ENCODE assay signal across 8 cellular contexts in genomic region chr14:73746540-73747385, GRCh38. TPM values are rescaled to one million over a fixed set of nuclear protein-coding genes. Genes with fewer than 3 reads are reported as not detected.
DNase-seq lines count a peak whose midpoint lies in the region; ATAC-seq, FAIRE-seq and TF ChIP-seq lines count a peak whose summit lies in the region.

No MANE protein-coding gene starts in this region.

- H3K4me1 Mint-ChIP-seq in MCF 10A (ENCODE audit: insufficient read depth, unreplicated experiment) = peaks cover 72% of the 10 kb centered on the region

- peak; percentile 24; the same call in 1 of the 2 replicates for TF ChIP-seq CTCF in A673 (conservative IDR thresholded peaks at IDR 0.05; ENCODE audit: low read depth, low read length)
- TF ChIP-seq CTCF in MCF 10A (IDR thresholded peaks at IDR 0.05; ENCODE audit: unreplicated experiment) = no peak

- peaks cover 20% of the 10 kb centered on the region for H3K36me3 Mint-ChIP-seq in MCF 10A (ENCODE audit: insufficient read depth, unreplicated experiment)

- peak overlapping the region; percentile 10 for H3K56ac ChIP-seq in mesendoderm (ENCODE audit: low read length)

- no peak overlapping the region for H3K18ac ChIP-seq in mesendoderm (ENCODE audit: low read length)

- H3K9me3 Mint-ChIP-seq in MCF 10A (ENCODE audit: unreplicated experiment) = no peaks in the 10 kb centered on the region

- H3K4me3 ChIP-seq in A673 (ENCODE audit: low read depth, low read length, poor library complexity, severe bottlenecking) = no peak overlapping the region
- H3K4me3 ChIP-seq in mesendoderm (ENCODE audit: low read length) = no peak overlapping the region

- no peak for ATAC-seq in sciatic nerve

- WGBS in mesendoderm (ENCODE audit: extremely low coverage, insufficient coverage, low lambda C conversion rate) = no CpG with 5 or more reads among the region's 5 CpGs

- peaks cover 25% of the 10 kb centered on the region for H3K79me1 ChIP-seq in mesendoderm (ENCODE audit: low read length)

- H3K4ac ChIP-seq in mesendoderm (ENCODE audit: low read depth, low read length) = no peak overlapping the region

- no peak overlapping the region for H2BK5ac ChIP-seq in mesendoderm (ENCODE audit: low read length)

- H4K8ac ChIP-seq in mesendoderm (ENCODE audit: low read depth, low read length) = no peak overlapping the region

- FAIRE-seq in HTR-8/SVneo (lab: Jason Lieb, UNC) = peak; percentile 84

- no peaks in the 10 kb centered on the region for H3K27me3 Mint-ChIP-seq in MCF 10A (ENCODE audit: insufficient read depth, unreplicated experiment)

- H3K27ac Mint-ChIP-seq in MCF 10A (ENCODE audit: low read depth, unreplicated experiment) = peak overlapping the region; percentile 42

- BruUV-seq in A673 (replicated peaks; lab: Mats Ljungman, UMichigan) = no TSS peak
- no TSS peak for BruUV-seq in MCF 10A (replicated peaks; lab: Mats Ljungman, UMichigan)

- H2AK5ac ChIP-seq in mesendoderm (ENCODE audit: low read length) = no peak overlapping the region

- H3K79me2 ChIP-seq in mesendoderm (ENCODE audit: control insufficient read depth, insufficient read depth, low read length) = peaks cover 24% of the 10 kb centered on the region

- intact Hi-C loops in A673 (cut with micrococcal nuclease; ENCODE audit: unreplicated experiment) (no loop called here), MCF 10A (cut with micrococcal nuclease) (no loop called here), sciatic nerve (cut with DNase I) (no loop called here)

- H3K9me3 ChIP-seq in A673 (ENCODE audit: low read depth, low read length, poor library complexity, severe bottlenecking) = no peaks in the 10 kb centered on the region

- no peak overlapping the region for H3K4me3 Mint-ChIP-seq in MCF 10A (ENCODE audit: unreplicated experiment)

- no peak for DNase-seq in A673 (ENCODE audit: low spot score)
- no peak for DNase-seq in HTR-8/SVneo (ENCODE audit: insufficient read length, low spot score)
- DNase-seq in MCF 10A (ENCODE audit: unreplicated experiment) = no peak
- no peak for DNase-seq in mesendoderm
- no peak for DNase-seq in sciatic nerve (ENCODE audit: low spot score)
- DNase-seq in SHP77 treated with DMSO at 0.1 percent for 48 hours (lab: John Stamatoyannopoulos, UW) = no peak
- no peak for DNase-seq in EL
- DNase-seq in stimulated activated naive CD4-positive, alpha-beta T cell (lab: John Stamatoyannopoulos, UW) = no peak

- no peak overlapping the region for H3K4me2 ChIP-seq in mesendoderm (ENCODE audit: low read length)

- CTCF ChIA-PET in A673 (lab: Charles Lee) = interaction anchor here (0.7 kb wide), 1 partner anchor 11 kb away, joined by 4 read pairs; no protein-coding TSS in a partner anchor
- CTCF ChIA-PET in MCF 10A (lab: Yijun Ruan, JAX) = interaction anchor here (0.6 to 3.6 kb wide), 7 partner anchors 8 to 1499 kb away, joined by 3 to 27 read pairs (median 4); no protein-coding TSS in a partner anchor

- no peak overlapping the region for H3K23ac ChIP-seq in mesendoderm (ENCODE audit: low read length)

- no peak overlapping the region for H2BK15ac ChIP-seq in mesendoderm (replicated peaks; ENCODE audit: low read depth)

- H4K5ac ChIP-seq in mesendoderm (ENCODE audit: low read length) = no peak overlapping the region

- H3K27ac ChIP-seq in A673 (ENCODE audit: low read depth, low read length, poor library complexity, severe bottlenecking) (peak overlapping the region; percentile 71), mesendoderm (ENCODE audit: low read depth, low read length) (no peak overlapping the region)

- POLR2A ChIA-PET in A673 (lab: Charles Lee; ENCODE audit: low non-redundant PET) (no interaction called here), MCF 10A (lab: Yijun Ruan, JAX) (interaction anchor here (0.6 to 9.8 kb wide), 8 partner anchors 9 to 105 kb away, joined by 3 to 296 read pairs (median 11); partner anchors contain the start of gene PTGR2)

- H3K27me3 ChIP-seq in A673 (replicated peaks; ENCODE audit: insufficient read depth, low read depth, low read length, poor library complexity) (no peaks in the 10 kb centered on the region), mesendoderm (ENCODE audit: insufficient read depth, low read length, poor library complexity) (no peaks in the 10 kb centered on the region)

- H3K9ac ChIP-seq in mesendoderm (ENCODE audit: low read length) = no peak overlapping the region

- H2BK120ac ChIP-seq in mesendoderm (ENCODE audit: low read depth, low read length) = no peak overlapping the region

- H3K36me3 ChIP-seq in A673 (ENCODE audit: insufficient read depth, low read length, poor library complexity, severe bottlenecking) = no peaks in the 10 kb centered on the region
- H3K36me3 ChIP-seq in mesendoderm (ENCODE audit: control insufficient read depth, insufficient read depth, low read length) = no peaks in the 10 kb centered on the region

- H3K4me1 ChIP-seq in A673 (ENCODE audit: insufficient read depth, low read length, poor library complexity, severe bottlenecking) (peaks cover 68% of the 10 kb centered on the region), mesendoderm (ENCODE audit: control insufficient read depth, low read depth, low read length) (peaks cover 21% of the 10 kb centered on the region)

RNA-seq across cellular contexts. Expression of gene PNMA1, which starts 32.6 kb away (rescaled TPM):
- 48.8 and 51.4 TPM in 2 replicates for total RNA-seq in A673 (2021)
- total RNA-seq in MCF 10A (2022) = 43.3 and 46.3 TPM in 2 replicates
- polyA plus RNA-seq in mesendoderm (2013, experiment 1 of 2) = 34.5 TPM
- 34.4 TPM for polyA plus RNA-seq in mesendoderm (2013, experiment 2 of 2)
- 46.1 TPM for total RNA-seq in sciatic nerve
